In the genomic region with DNA sequence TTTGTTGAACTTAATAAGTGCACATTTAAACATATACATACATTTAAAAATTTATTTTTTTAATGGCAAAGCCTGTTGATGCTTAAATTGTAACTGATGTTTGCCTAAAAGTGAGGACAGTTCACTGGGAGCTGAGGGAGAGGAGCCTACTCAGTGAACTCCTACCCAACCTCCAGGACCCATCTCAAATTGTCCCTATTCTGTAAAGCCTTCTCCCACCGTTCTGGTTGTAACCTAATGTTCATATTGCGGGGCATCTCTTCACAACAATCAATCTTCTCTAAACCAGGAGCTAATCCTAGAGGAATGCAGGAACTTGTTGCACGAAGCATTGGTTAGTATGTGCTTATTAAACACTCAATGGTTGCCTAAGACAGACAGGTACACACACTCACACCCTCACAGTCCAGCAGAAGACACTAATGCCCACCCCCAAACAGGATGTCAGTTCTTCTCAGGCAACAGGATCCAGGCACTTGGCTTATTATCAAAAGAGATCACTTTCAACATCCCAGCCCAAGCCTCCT, we compare ENCODE assay signal across 10 cellular contexts. TPM values are rescaled to one million over a fixed set of nuclear protein-coding genes. Genes with fewer than 3 reads are reported as not detected.
DNase-seq lines count a peak whose midpoint lies in the region; ATAC-seq and TF ChIP-seq lines count a peak whose summit lies in the region.
"Had no signal": no experiment of that assay in that cellular context is flagged by ENCODE, and none has a peak within 500 bp of the region (broad histone marks: within the 10 kb centered on the region; RNA-seq: fewer than 3 reads in every experiment).

No MANE protein-coding gene starts in this region.

- H3K4me3 ChIP-seq in heart right ventricle (peak overlapping the region in 9 of 10 donors; percentile 77 to 96 (median 88)), mammary epithelial cell (replicated peaks in 1 of 3; ENCODE audit: insufficient read depth in 1 of 3, low read depth in 2 of 3, low read length in 3 of 3) (peak overlapping the region in 2 of 3 experiments; percentile 82 to 85), vagina (peak overlapping the region; percentile 88 to 89), spleen (peak overlapping the region in 1 of 8 donors; percentile 95)

- H3K36me3 ChIP-seq in heart right ventricle (no peaks in the 10 kb centered on the region), mammary epithelial cell (ENCODE audit: insufficient read depth, low read length) (no peaks in the 10 kb centered on the region), vagina (no peaks in the 10 kb centered on the region), spleen (no peaks in the 10 kb centered on the region)

- dilution Hi-C loops in mammary epithelial cell (cut with HindIII; ENCODE audit: low sequenced_read_pairs): no loop called here

- in situ Hi-C loops in mammary epithelial cell (cut with MboI; ENCODE audit: low sequenced_read_pairs in 2 of 2): no loop called here

- H3K27ac Mint-ChIP-seq in naive B cell: peak overlapping the region in 4 of 6 donors; percentile 21 to 94 (median 69)

- TSS peak; percentile 18 for BruUV-seq in mammary epithelial cell (replicated peaks; lab: Mats Ljungman, UMichigan)

- H3K9me3 ChIP-seq in heart right ventricle: no peaks in the 10 kb centered on the region
- no peaks in the 10 kb centered on the region for H3K9me3 ChIP-seq in mammary epithelial cell (replicated peaks; ENCODE audit: insufficient read depth, low read length)
- no peaks in the 10 kb centered on the region for H3K9me3 ChIP-seq in vagina
- H3K9me3 ChIP-seq in spleen: no peaks in the 10 kb centered on the region

- H3K4me3 Mint-ChIP-seq in naive B cell: peak overlapping the region in 7 of 8 donors; percentile 68 to 96 (median 86)

- peaks cover 0 to 6% of the 10 kb centered on the region in 2 donors for H3K36me3 Mint-ChIP-seq in naive B cell

- no peak overlapping the region for H3K9ac ChIP-seq in mammary epithelial cell (ENCODE audit: insufficient read depth, low read length)

- no peak overlapping the region for H2AFZ ChIP-seq in mammary epithelial cell (ENCODE audit: low read depth, low read length)

- H3K27ac ChIP-seq in heart right ventricle (peak overlapping the region in 7 of 10 donors; percentile 3 to 87 (median 78)), mammary epithelial cell (ENCODE audit: insufficient read depth, low read depth, low read length) (no peak overlapping the region), vagina (peak overlapping the region; percentile 93), spleen (peak overlapping the region in 2 of 8 donors; percentile 78 to 83)

- WGBS in heart right ventricle, 2 donors: 85 to 87% methylated on average over 3 of the region's 3 CpGs
- 94% methylated on average over 3 of the region's 3 CpGs for WGBS in mammary epithelial cell (ENCODE audit: low coverage, missing lambda C conversion rate)
- WGBS in spleen, 5 donors: 84 to 92% (median 88%) methylated on average over 3 of the region's 3 CpGs

- TF ChIP-seq POLR2A in vagina (IDR thresholded peaks at IDR 0.05) (no peak), spleen (IDR thresholded peaks at IDR 0.05) (no peak)

- intact Hi-C loops in heart right ventricle (cut with DNase I) (loop anchor here in 2 of 10 donors (5.0 to 10.0 kb wide), 3 partner anchors 89 to 133 kb away; no protein-coding TSS in a partner anchor), left cardiac atrium (cut with DNase I) (no loop called here), mammary epithelial cell (cut with micrococcal nuclease) (loop anchor here (5.0 kb wide), 2 partner anchors 44 to 94 kb away; no protein-coding TSS in a partner anchor), vagina (cut with DNase I) (loop anchor here (10.0 kb wide), 1 partner anchor 217 kb away; the partner anchor contains the start of gene GLRX5), spleen (cut with DNase I; ENCODE audit: low total_unique reads) (no loop called here)

- ATAC-seq in heart right ventricle: no peak
- no peak for ATAC-seq in left cardiac atrium
- ATAC-seq in naive B cell (ENCODE audit: low read depth in 2 of 2): no peak
- ATAC-seq in HG03039 (IDR thresholded peaks at IDR 0.05; ENCODE audit: unreplicated experiment): no peak

- peak overlapping the region; percentile 90 for H3K4me2 ChIP-seq in mammary epithelial cell (ENCODE audit: insufficient read depth, low read depth, low read length)

- H3K79me2 ChIP-seq in mammary epithelial cell (ENCODE audit: insufficient read depth, low read length): peaks cover 55% of the 10 kb centered on the region

- peaks cover 51 to 58% (median 51%) of the 10 kb centered on the region in 3 donors for H3K4me1 Mint-ChIP-seq in naive B cell

- no peak for TF ChIP-seq CTCF in heart right ventricle (IDR thresholded peaks at IDR 0.05)
- no peak for TF ChIP-seq CTCF in mammary epithelial cell (conservative IDR thresholded peaks at IDR 0.05 in 1 of 2, IDR thresholded peaks at IDR 0.05 in 1 of 2; ENCODE audit: extremely low read depth in 1 of 2, insufficient read depth in 1 of 2, low read depth in 1 of 2, low read length in 2 of 2)
- TF ChIP-seq CTCF in vagina (IDR thresholded peaks at IDR 0.05): no peak
- TF ChIP-seq CTCF in spleen (IDR thresholded peaks at IDR 0.05 in 8 of 11, conservative IDR thresholded peaks at IDR 0.05 in 3 of 11): no peak

- DNase-seq in heart right ventricle (no peak), left cardiac atrium (no peak), mammary epithelial cell (no peak), naive B cell (no peak), vagina (ENCODE audit: extremely low spot score in 2 of 2) (no peak), spleen (no peak), NCI-H524 treated with DMSO at 0.1 percent for 48 hours (lab: John Stamatoyannopoulos, UW) (no peak)
- DNase-seq: C1 segment of cervical spinal cord, NCI-H774 had no signal

- peaks cover 0 to 66% (median 19%) of the 10 kb centered on the region in 9 donors for H3K4me1 ChIP-seq in heart right ventricle
- peaks cover 64% of the 10 kb centered on the region for H3K4me1 ChIP-seq in mammary epithelial cell (ENCODE audit: insufficient read depth, low read length)
- H3K4me1 ChIP-seq in vagina: peaks cover 53% of the 10 kb centered on the region
- peaks cover 3 to 69% (median 37%) of the 10 kb centered on the region in 6 donors for H3K4me1 ChIP-seq in spleen

- no peaks in the 10 kb centered on the region for H4K20me1 ChIP-seq in mammary epithelial cell (ENCODE audit: insufficient read depth, low read length)

- H3K27me3 ChIP-seq in heart right ventricle (peaks cover 0 to 13% (median 0%) of the 10 kb centered on the region in 7 donors), mammary epithelial cell (ENCODE audit: insufficient read depth, low read length) (no peaks in the 10 kb centered on the region), vagina (no peaks in the 10 kb centered on the region), spleen (replicated peaks in 1 of 7) (peaks cover 0 to 27% (median 0%) of the 10 kb centered on the region in 7 donors)

- CTCF ChIA-PET in mammary epithelial cell (lab: Charles Lee; ENCODE audit: low non-redundant PET): no interaction called here

- no peaks in the 10 kb centered on the region for H3K27me3 Mint-ChIP-seq in naive B cell

- H3K9me3 Mint-ChIP-seq in naive B cell: no peaks in the 10 kb centered on the region

RNA-seq across cellular contexts. Expression of gene CLMN, which starts 1.8 kb away (rescaled TPM):
- total RNA-seq in heart right ventricle: 10 to 100 TPM in 2 of 10 donors, 1 to 10 TPM in 8; 3.7 to 14.5 (median 5.9) TPM
- 1 to 10 TPM; 2.6 to 6.1 TPM for polyA plus RNA-seq in heart right ventricle
- 10 to 100 TPM; 11.1 to 13.2 TPM for total RNA-seq in left cardiac atrium
- 10 to 100 TPM; 12.2 to 64.3 TPM for total RNA-seq in mammary epithelial cell
- polyA plus RNA-seq in mammary epithelial cell: 12.0 TPM
- 45.1 TPM for polyA minus RNA-seq in mammary epithelial cell
- 10 to 100 TPM in 5 of 6 donors, 1 to 10 TPM in 1; 4.9 to 23.8 (median 12.7) TPM for polyA plus RNA-seq in naive B cell (ENCODE audit: low read depth in 6 of 6)
- 19.6 TPM for total RNA-seq in vagina
- total RNA-seq in spleen: 10 to 100 TPM; 13.3 to 21.4 (median 16.2) TPM
- polyA plus RNA-seq in spleen: 1 to 10 TPM; 2.7 to 5.0 (median 4.7) TPM

Comparison
In these comparisons a context has a peak if more than half of its experiments do, and no peak if none do; other contexts are left out.
1. intact Hi-C loops: an anchor here in mammary epithelial cell (5.0 kb wide) and vagina (10.0 kb wide); none called in left cardiac atrium and spleen.